ENCODE assay signal across 14 cellular contexts in the genomic region with DNA sequence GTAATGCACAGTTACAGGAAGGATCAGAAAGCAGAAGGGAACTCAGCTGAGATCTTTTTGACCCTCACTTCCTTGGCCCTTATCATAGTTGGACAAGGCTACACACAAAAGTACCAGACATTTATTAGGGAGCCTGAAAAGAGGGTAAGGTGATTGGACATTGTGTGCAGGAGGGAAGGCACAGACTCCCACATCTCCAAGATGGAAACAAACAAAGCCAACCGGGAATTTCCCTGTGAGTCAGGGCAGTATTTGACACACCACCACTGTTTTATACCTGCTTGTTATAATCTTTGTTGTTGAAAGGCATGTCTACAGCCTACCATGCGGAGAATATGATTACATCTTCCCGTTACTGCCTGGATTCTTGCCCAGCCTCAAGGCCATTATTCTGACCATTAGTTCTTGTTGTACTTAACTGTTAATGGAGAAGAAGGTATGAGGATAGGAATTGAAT. TPM values are rescaled to one million over a fixed set of nuclear protein-coding genes. Genes with fewer than 3 reads are reported as not detected.
DNase-seq lines count a peak whose midpoint lies in the region; FAIRE-seq and TF ChIP-seq lines count a peak whose summit lies in the region.
"Had no signal": no experiment of that assay in that cellular context is flagged by ENCODE, and none has a peak within 500 bp of the region (broad histone marks: within the 10 kb centered on the region; RNA-seq: fewer than 3 reads in every experiment).

No MANE protein-coding gene starts in this region.

- H3K27me3 ChIP-seq in astrocyte (ENCODE audit: insufficient read depth, low read length), result no peaks in the 10 kb centered on the region
- H3K27me3 ChIP-seq in transverse colon, result no peaks in the 10 kb centered on the region

- peaks cover 18% of the 10 kb centered on the region for H4K20me1 ChIP-seq in astrocyte (ENCODE audit: insufficient read depth, low read length)

- 20 to 36% methylated on average over 2 to 3 of the region's 3 CpGs for WGBS in transverse colon (ENCODE audit: low coverage in 1 of 2), 2 donors

- no peak overlapping the region for H3K9ac ChIP-seq in astrocyte (ENCODE audit: low read length)

- no peaks in the 10 kb centered on the region for H3K9me3 Mint-ChIP-seq in activated naive CD8-positive, alpha-beta T cell (ENCODE audit: low read depth)
- no peaks in the 10 kb centered on the region for H3K9me3 Mint-ChIP-seq in activated naive CD8-positive, alpha-beta T cell treated with anti-CD3 and anti-CD28 coated beads for 36 hours
- no peaks in the 10 kb centered on the region for H3K9me3 Mint-ChIP-seq in astrocyte (ENCODE audit: unreplicated experiment)

- peak overlapping the region; percentile 84 for H3K27ac Mint-ChIP-seq in activated naive CD8-positive, alpha-beta T cell
- H3K27ac Mint-ChIP-seq in activated naive CD8-positive, alpha-beta T cell treated with anti-CD3 and anti-CD28 coated beads for 36 hours, result no peak overlapping the region
- peak overlapping the region; percentile 64 for H3K27ac Mint-ChIP-seq in astrocyte (ENCODE audit: unreplicated experiment)

- in situ Hi-C loops in transverse colon (cut with MboI; ENCODE audit: low pct_ligation_motif_present in 1 of 4, low pct_unique_long_range_greater_than_20kb in 1 of 4, low sequenced_read_pairs in 3 of 4), result no loop called here

- H3K9me3 ChIP-seq in astrocyte (ENCODE audit: insufficient read depth, low read depth, low read length), result no peaks in the 10 kb centered on the region
- H3K9me3 ChIP-seq in transverse colon, result no peaks in the 10 kb centered on the region
- H3K9me3 ChIP-seq: lower lobe of right lung had no signal

- peak; percentile 56 for FAIRE-seq in astrocyte (lab: Jason Lieb, UNC)

- H3K36me3 ChIP-seq in astrocyte (ENCODE audit: insufficient read depth, low read length) (peaks cover under 1% of the 10 kb centered on the region), transverse colon (no peaks in the 10 kb centered on the region)
- H3K36me3 ChIP-seq: lower lobe of right lung had no signal

- no peaks in the 10 kb centered on the region for H3K27me3 Mint-ChIP-seq in activated naive CD8-positive, alpha-beta T cell
- no peaks in the 10 kb centered on the region for H3K27me3 Mint-ChIP-seq in activated naive CD8-positive, alpha-beta T cell treated with anti-CD3 and anti-CD28 coated beads for 36 hours
- H3K27me3 Mint-ChIP-seq in astrocyte (ENCODE audit: low read depth, unreplicated experiment), result peaks cover 3% of the 10 kb centered on the region

- no peak overlapping the region for H2AFZ ChIP-seq in astrocyte (ENCODE audit: low read depth, low read length)

- peaks cover 35% of the 10 kb centered on the region for H3K4me1 Mint-ChIP-seq in activated naive CD8-positive, alpha-beta T cell (ENCODE audit: low read depth)
- H3K4me1 Mint-ChIP-seq in activated naive CD8-positive, alpha-beta T cell treated with anti-CD3 and anti-CD28 coated beads for 36 hours, result peaks cover 31% of the 10 kb centered on the region
- H3K4me1 Mint-ChIP-seq in astrocyte (ENCODE audit: low read depth, unreplicated experiment), result peaks cover 16% of the 10 kb centered on the region

- peak overlapping the region; percentile 14 for H3K27ac ChIP-seq in astrocyte (ENCODE audit: low read depth, low read length)
- peak overlapping the region; percentile 42 to 72 (median 64) for H3K27ac ChIP-seq in transverse colon
- H3K27ac ChIP-seq: lower lobe of right lung had no signal

- H3K4me3 ChIP-seq in astrocyte (ENCODE audit: insufficient read depth, low read depth, low read length) (no peak overlapping the region), transverse colon (no peak overlapping the region)
- H3K4me3 ChIP-seq: lower lobe of right lung, skin epidermis had no signal

- no peak for TF ChIP-seq EP300 in transverse colon (IDR thresholded peaks at IDR 0.05; ENCODE audit: low read depth)

- DNase-seq in activated naive CD8-positive, alpha-beta T cell treated with anti-CD3 and anti-CD28 coated beads for 36 hours, result no peak
- peak; percentile 70 for DNase-seq in astrocyte (ENCODE audit: low read depth)
- DNase-seq in kidney tubule cell (ENCODE audit: low spot score), result peak; percentile 93
- DNase-seq in transverse colon, result peak; percentile 45
- no peak for DNase-seq in DMS 273 treated with DMSO at 0.1 percent for 48 hours (lab: John Stamatoyannopoulos, UW)
- DNase-seq in NCI-H2029 (lab: John Stamatoyannopoulos, UW), result no peak
- DNase-seq in NCI-H1105 (lab: John Stamatoyannopoulos, UW), result no peak
- DNase-seq: activated CD4-positive, alpha-beta T cell treated with anti-CD3 and anti-CD28 coated beads, Interleukin-2, amount 50 U/mL, for 1 hour; lower lobe of right lung; NCI-H2107; SHP77 treated with DMSO at 0.1 percent for 48 hours; stimulated activated naive CD4-positive, alpha-beta T cell had no signal

- H3K4me2 ChIP-seq in astrocyte (ENCODE audit: low read length), result peak overlapping the region; percentile 21

- peak overlapping the region; percentile 15 for H3K4me3 Mint-ChIP-seq in activated naive CD8-positive, alpha-beta T cell
- no peak overlapping the region for H3K4me3 Mint-ChIP-seq in activated naive CD8-positive, alpha-beta T cell treated with anti-CD3 and anti-CD28 coated beads for 36 hours
- H3K4me3 Mint-ChIP-seq in astrocyte (ENCODE audit: unreplicated experiment), result peak overlapping the region; percentile 34

- TF ChIP-seq CTCF in astrocyte (IDR thresholded peaks at IDR 0.05; ENCODE audit: insufficient read depth, low read depth, low read length) (no peak), transverse colon (IDR thresholded peaks at IDR 0.05) (no peak)

- H3K4me1 ChIP-seq in astrocyte (ENCODE audit: insufficient read depth, low read length) (peaks cover 6% of the 10 kb centered on the region), transverse colon (peaks cover 9 to 61% (median 27%) of the 10 kb centered on the region in 4 donors)

- H3K79me2 ChIP-seq in astrocyte (ENCODE audit: insufficient read depth, low read length), result peaks cover 21% of the 10 kb centered on the region

- intact Hi-C loops in transverse colon (cut with DNase I; ENCODE audit: low total_unique reads), result no loop called here

- no peaks in the 10 kb centered on the region for H3K36me3 Mint-ChIP-seq in activated naive CD8-positive, alpha-beta T cell
- peaks cover 8% of the 10 kb centered on the region for H3K36me3 Mint-ChIP-seq in activated naive CD8-positive, alpha-beta T cell treated with anti-CD3 and anti-CD28 coated beads for 36 hours
- peaks cover 3% of the 10 kb centered on the region for H3K36me3 Mint-ChIP-seq in astrocyte (ENCODE audit: low read depth, unreplicated experiment)

- TF ChIP-seq POLR2A in transverse colon (IDR thresholded peaks at IDR 0.05), result no peak

RNA-seq across cellular contexts. Expression of a gene that starts 3.0 kb away (rescaled TPM):
- 10 to 100 TPM; 77.3 to 88.9 TPM for total RNA-seq in activated naive CD8-positive, alpha-beta T cell treated with anti-CD3 and anti-CD28 coated beads for 36 hours
- total RNA-seq in astrocyte, result 185 and 214 TPM in 2 replicates
- total RNA-seq in transverse colon, result 100 to 1,000 TPM; 164 to 293 (median 180) TPM

RNA-seq across cellular contexts. Expression of a gene that starts 25.5 kb away (rescaled TPM):
- 10 to 100 TPM; 44.7 to 49.3 TPM for total RNA-seq in activated naive CD8-positive, alpha-beta T cell treated with anti-CD3 and anti-CD28 coated beads for 36 hours
- total RNA-seq in astrocyte (15.7 and 15.9 TPM in 2 replicates), transverse colon (1 to 10 TPM; 1.5 to 6.2 (median 3.1) TPM)

RNA-seq across cellular contexts. Expression of a gene that starts 26.0 kb away (rescaled TPM):
- total RNA-seq in activated naive CD8-positive, alpha-beta T cell treated with anti-CD3 and anti-CD28 coated beads for 36 hours, result 10 to 100 TPM; 85.0 to 88.6 TPM
- total RNA-seq in astrocyte (3.2 and 4.0 TPM in 2 replicates), transverse colon (1 to 10 TPM in 3 of 4 donors, not detected in 1; 1.6 to 5.7 (median 1.9) TPM)

Comparison
In these comparisons a context has a peak if more than half of its experiments do, and no peak if none do; other contexts are left out.
1. DNase-seq: peak in astrocyte (single experiment), kidney tubule cell (single experiment) and transverse colon (single experiment); none in activated naive CD8-positive, alpha-beta T cell treated with anti-CD3 and anti-CD28 coated beads for 36 hours (single experiment), DMS 273 treated with DMSO at 0.1 percent for 48 hours (single experiment), NCI-H2029 (single experiment) and NCI-H1105 (single experiment).
2. RNA of a gene that starts 26.0 kb away (total RNA-seq): 85.0 to 88.6 TPM in activated naive CD8-positive, alpha-beta T cell treated with anti-CD3 and anti-CD28 coated beads for 36 hours; 3.2 to 4.0 TPM in astrocyte and 1.6 to 5.7 TPM in transverse colon; every median in the first group is over 10 times any median in the second.